Comparison of ENCODE assay signal across 8 cellular contexts in the genomic region with DNA sequence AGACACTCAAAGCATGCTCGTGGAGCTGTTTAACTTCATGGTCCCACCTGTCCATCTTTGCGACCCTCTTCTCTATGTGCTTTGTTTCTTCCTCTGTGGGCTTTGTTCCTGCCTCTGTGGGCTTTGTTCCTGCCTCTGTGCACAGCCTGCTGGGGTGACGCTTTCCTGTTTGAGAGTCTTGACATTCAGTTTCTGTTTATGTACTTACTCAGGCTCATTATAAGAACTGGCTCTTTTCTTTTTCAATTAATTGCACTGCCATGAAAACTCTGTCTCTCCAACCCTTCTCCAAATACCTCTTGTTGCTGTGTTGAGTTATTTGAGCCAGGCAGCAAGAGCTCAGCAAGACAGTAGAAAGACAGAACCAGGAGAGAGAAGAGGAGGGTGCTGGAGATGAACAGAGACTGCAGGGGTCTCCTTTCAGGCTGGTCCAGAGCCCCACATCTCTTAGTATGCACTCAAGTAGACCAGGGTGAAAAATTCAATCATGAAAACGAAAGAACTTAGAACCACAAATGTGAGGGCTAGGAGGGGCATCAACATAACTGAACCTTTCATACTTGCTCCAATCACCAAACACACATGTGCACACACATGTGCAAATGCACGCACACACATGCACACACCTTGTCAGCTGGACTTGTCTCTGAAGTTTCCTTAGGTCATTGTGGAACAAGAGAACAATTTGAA.
DNase-seq lines count a peak whose midpoint lies in the region; ATAC-seq and TF ChIP-seq lines count a peak whose summit lies in the region.

No MANE protein-coding gene starts in this region.

- ATAC-seq in GM21576 (IDR thresholded peaks at IDR 0.05; ENCODE audit: unreplicated experiment) = peak; percentile 80

- H3K27ac Mint-ChIP-seq in activated T-helper 1 cell treated with anti-CD3 and anti-CD28 coated beads, Interleukin-12 subunit alpha, Interleukin-12 subunit beta, Interleukin-2, Interleukin-4 antibody, amounts not matched to agents 30 ng/mL and 10 ng/mL and 1 ng/mL, durations not matched to agents 14 hours and 24 hours and 36 hours = peak overlapping the region; percentile 95

- H3K36me3 Mint-ChIP-seq in activated T-helper 1 cell treated with anti-CD3 and anti-CD28 coated beads, Interleukin-12 subunit alpha, Interleukin-12 subunit beta, Interleukin-2, Interleukin-4 antibody, amounts not matched to agents 30 ng/mL and 10 ng/mL and 1 ng/mL, durations not matched to agents 14 hours and 24 hours and 36 hours (ENCODE audit: low read depth) = no peaks in the 10 kb centered on the region

- DNase-seq in GM10266 (ENCODE audit: extremely low spot score) (peak; percentile 51), Kasumi-1 (lab: John Stamatoyannopoulos, UW) (peak; percentile 32 to 55), medulla oblongata (ENCODE audit: extremely low spot score) (peak; percentile 73), testis (no peak), G401 (ENCODE audit: low spot score) (no peak)
- peak; percentile 49 for DNase-seq in activated T-helper 1 cell treated with anti-CD3 and anti-CD28 coated beads, Interleukin-12 subunit alpha, Interleukin-12 subunit beta, Interleukin-2, Interleukin-4 antibody, amounts not matched to agents 30 ng/mL and 10 ng/mL and 1 ng/mL, durations not matched to agents 14 hours and 24 hours and 36 hours (ENCODE audit: low spot score)
- peak in 5 of 6 experiments; percentile 9 to 66 (median 34) for DNase-seq in stimulated activated naive CD4-positive, alpha-beta T cell (lab: John Stamatoyannopoulos, UW)

- no peaks in the 10 kb centered on the region for H3K9me3 ChIP-seq in testis

- no peak for TF ChIP-seq POLR2A in testis (IDR thresholded peaks at IDR 0.05)

- TF ChIP-seq CTCF in GM10266 (IDR thresholded peaks at IDR 0.05; ENCODE audit: control insufficient read depth, insufficient read depth, low read depth, missing control alignments) = no peak
- TF ChIP-seq CTCF in testis (IDR thresholded peaks at IDR 0.05) = no peak

- H3K4me3 ChIP-seq in testis = no peak overlapping the region

- no peak overlapping the region for H3K27ac ChIP-seq in testis

- 76 to 82% methylated on average over 5 of the region's 5 CpGs for WGBS in testis, 2 donors

- intact Hi-C loops in activated T-helper 1 cell treated with anti-CD3 and anti-CD28 coated beads, Interleukin-12 subunit alpha, Interleukin-12 subunit beta, Interleukin-2, Interleukin-4 antibody, amounts not matched to agents 30 ng/mL and 10 ng/mL and 1 ng/mL, durations not matched to agents 14 hours and 24 hours and 36 hours (cut with micrococcal nuclease) = loop anchor here (1.0 to 10.0 kb wide), 14 partner anchors 9 to 1378 kb away; a partner anchor contains a TSS
- intact Hi-C loops in testis (cut with DNase I; ENCODE audit: low total_unique reads) = loop anchor here (5.0 kb wide), 1 partner anchor 178 kb away; no protein-coding TSS in a partner anchor

- no peaks in the 10 kb centered on the region for H3K36me3 ChIP-seq in testis (ENCODE audit: low read depth, missing control alignments)

- peak overlapping the region; percentile 79 for H3K4me3 Mint-ChIP-seq in activated T-helper 1 cell treated with anti-CD3 and anti-CD28 coated beads, Interleukin-12 subunit alpha, Interleukin-12 subunit beta, Interleukin-2, Interleukin-4 antibody, amounts not matched to agents 30 ng/mL and 10 ng/mL and 1 ng/mL, durations not matched to agents 14 hours and 24 hours and 36 hours

- H3K27me3 ChIP-seq in testis = no peaks in the 10 kb centered on the region

- peaks cover 32% of the 10 kb centered on the region for H3K4me1 Mint-ChIP-seq in activated T-helper 1 cell treated with anti-CD3 and anti-CD28 coated beads, Interleukin-12 subunit alpha, Interleukin-12 subunit beta, Interleukin-2, Interleukin-4 antibody, amounts not matched to agents 30 ng/mL and 10 ng/mL and 1 ng/mL, durations not matched to agents 14 hours and 24 hours and 36 hours (ENCODE audit: low read depth)

- peaks cover 7% of the 10 kb centered on the region for H3K4me1 ChIP-seq in testis

- H3K9me3 Mint-ChIP-seq in activated T-helper 1 cell treated with anti-CD3 and anti-CD28 coated beads, Interleukin-12 subunit alpha, Interleukin-12 subunit beta, Interleukin-2, Interleukin-4 antibody, amounts not matched to agents 30 ng/mL and 10 ng/mL and 1 ng/mL, durations not matched to agents 14 hours and 24 hours and 36 hours = no peaks in the 10 kb centered on the region

- in situ Hi-C loops in G401 (cut with HindIII; ENCODE audit: low sequenced_read_pairs) = no loop called here

- H3K27me3 Mint-ChIP-seq in activated T-helper 1 cell treated with anti-CD3 and anti-CD28 coated beads, Interleukin-12 subunit alpha, Interleukin-12 subunit beta, Interleukin-2, Interleukin-4 antibody, amounts not matched to agents 30 ng/mL and 10 ng/mL and 1 ng/mL, durations not matched to agents 14 hours and 24 hours and 36 hours (ENCODE audit: insufficient read depth) = peaks cover 3% of the 10 kb centered on the region

Comparison
In these comparisons a context has a peak if more than half of its experiments do, and no peak if none do; other contexts are left out.
1. DNase-seq: peak in GM10266 (single experiment), Kasumi-1 (2 of 2), activated T-helper 1 cell treated with anti-CD3 and anti-CD28 coated beads, Interleukin-12 subunit alpha, Interleukin-12 subunit beta, Interleukin-2, Interleukin-4 antibody, amounts not matched to agents 30 ng/mL and 10 ng/mL and 1 ng/mL, durations not matched to agents 14 hours and 24 hours and 36 hours (single experiment), medulla oblongata (single experiment) and stimulated activated naive CD4-positive, alpha-beta T cell (5 of 6); none in testis (single experiment) and G401 (single experiment).